In the genomic region with DNA sequence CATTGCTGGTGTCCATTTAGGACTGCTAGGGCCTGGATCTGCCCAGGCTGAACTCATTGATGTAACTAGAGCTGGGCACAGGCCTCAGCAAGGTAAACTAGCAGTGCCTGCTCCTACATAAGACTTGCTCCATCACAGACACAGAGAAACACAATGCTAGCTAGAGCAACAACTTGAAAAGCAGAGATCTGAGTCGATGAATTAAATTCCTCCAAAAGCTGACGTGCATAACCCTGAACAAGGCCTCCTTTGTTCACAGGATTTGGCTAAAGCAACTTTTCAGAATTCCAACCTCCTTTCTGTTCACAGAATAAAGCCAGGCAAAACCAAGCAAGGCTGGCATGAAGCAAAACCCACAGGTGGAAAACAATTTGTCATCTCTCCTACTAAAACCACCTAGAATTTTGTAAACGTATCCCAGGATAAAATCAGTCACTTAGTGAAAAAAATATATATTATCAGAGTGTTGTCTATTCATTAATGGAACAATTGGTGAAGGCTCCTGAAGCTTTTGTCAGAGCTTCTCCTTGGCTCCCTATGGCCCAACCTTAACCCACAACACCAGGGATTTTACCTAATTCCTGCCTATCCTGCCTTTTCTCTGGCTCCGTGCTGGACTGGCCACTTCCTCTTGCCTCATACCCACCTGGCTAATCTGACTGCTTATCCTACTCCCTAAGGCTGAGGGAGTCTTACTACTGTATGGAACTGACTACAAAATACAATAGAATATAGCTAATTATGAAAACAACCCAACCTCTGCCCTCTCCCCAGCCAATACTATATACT, we compare ENCODE assay signal across 18 cellular contexts. TPM values are rescaled to one million over a fixed set of nuclear protein-coding genes. Genes with fewer than 3 reads are reported as not detected.
DNase-seq lines count a peak whose midpoint lies in the region; ATAC-seq and TF ChIP-seq lines count a peak whose summit lies in the region.
"Had no signal": no experiment of that assay in that cellular context is flagged by ENCODE, and none has a peak within 500 bp of the region (broad histone marks: within the 10 kb centered on the region; RNA-seq: fewer than 3 reads in every experiment).

No MANE protein-coding gene starts in this region.

- H3K14ac ChIP-seq in neuronal stem cell (ENCODE audit: low read length): no peak overlapping the region

- peaks cover 0 to 60% of the 10 kb centered on the region in 2 donors for H3K36me3 ChIP-seq in neuronal stem cell (replicated peaks in 1 of 2; ENCODE audit: control insufficient read depth in 2 of 2, insufficient read depth in 2 of 2, low read length in 2 of 2)
- H3K36me3 ChIP-seq in BE2C: no peaks in the 10 kb centered on the region

- ATAC-seq in WTC11 (no peak), GM21737 (IDR thresholded peaks at IDR 0.05; ENCODE audit: unreplicated experiment) (no peak)
- ATAC-seq: activated CD4-positive, CD25-positive, alpha-beta regulatory T cell treated with anti-CD3 and anti-CD28 coated beads, Interleukin-2, amount 50 U/mL, for 24 hours; CD8-positive, alpha-beta T cell; left colon had no signal

- no CpG with 5 or more reads among the region's 4 CpGs for WGBS in neuronal stem cell (ENCODE audit: extremely low coverage in 2 of 2, insufficient read length in 2 of 2, insufficient replicate concordance in 1 of 2), 2 donors

- no peak overlapping the region for H3K23ac ChIP-seq in neuronal stem cell (ENCODE audit: low read depth, low read length, poor library complexity)

- no peak overlapping the region for H2AK5ac ChIP-seq in neuronal stem cell (ENCODE audit: low read depth, low read length)

- H3K9me3 Mint-ChIP-seq in WTC11: no peaks in the 10 kb centered on the region
- H3K9me3 Mint-ChIP-seq: CD8-positive, alpha-beta T cell; naive B cell; T-helper 1 cell treated with Interleukin-12 subunit alpha and Interleukin-12 subunit beta and Interleukin-4 antibody, amounts not matched to agents 30 μg/mL and 1 μg/mL, for 36 hours had no signal

- H4K8ac ChIP-seq in neuronal stem cell (ENCODE audit: low read depth, low read length): no peak overlapping the region

- H2BK12ac ChIP-seq in neuronal stem cell (ENCODE audit: low read length): no peak overlapping the region

- H2BK15ac ChIP-seq in neuronal stem cell (ENCODE audit: low read length): no peak overlapping the region

- no peaks in the 10 kb centered on the region for H3K36me3 Mint-ChIP-seq in WTC11
- H3K36me3 Mint-ChIP-seq: CD8-positive, alpha-beta T cell; naive B cell had no signal

- H3K4me1 Mint-ChIP-seq in WTC11: peaks cover 30% of the 10 kb centered on the region
- H3K4me1 Mint-ChIP-seq: naive B cell had no signal

- no peaks in the 10 kb centered on the region for H3K27me3 Mint-ChIP-seq in WTC11 (ENCODE audit: low read depth)

- CTCF ChIA-PET in WTC11 (lab: Charles Lee): interaction anchor here (0.6 to 1.0 kb wide), 4 partner anchors 101 to 352 kb away, joined by 3 to 4 read pairs (median 3); partner anchors contain the start of gene C3orf33

- H3K9ac ChIP-seq in neuronal stem cell (ENCODE audit: low read depth, low read length, poor library complexity): no peak overlapping the region

- peak overlapping the region; percentile 51 for H3K27ac ChIP-seq in neuronal stem cell (replicated peaks; ENCODE audit: low read length)

- POLR2A ChIA-PET in WTC11 (lab: Charles Lee): no interaction called here

- no peak overlapping the region for H3K4ac ChIP-seq in neuronal stem cell (ENCODE audit: low read length)

- H3K9me3 ChIP-seq in neuronal stem cell (replicated peaks in 1 of 2; ENCODE audit: control insufficient read depth in 2 of 2, insufficient read depth in 1 of 2, low read depth in 1 of 2, low read length in 2 of 2) (peaks cover 0 to 2% of the 10 kb centered on the region in 2 donors), BE2C (no peaks in the 10 kb centered on the region)

- H3K27me3 ChIP-seq in neuronal stem cell (ENCODE audit: control insufficient read depth in 3 of 3, insufficient read depth in 3 of 3, low read depth in 1 of 3, low read length in 3 of 3) (no peaks in the 10 kb centered on the region), BE2C (0 out of 2 replicates have a peak, but pooled peaks cover 5% of the 10 kb centered on the region)

- no peak overlapping the region for H2BK120ac ChIP-seq in neuronal stem cell (ENCODE audit: low read depth, low read length)

- H3K27ac Mint-ChIP-seq in WTC11: peak overlapping the region; percentile 82; the same call in 1 of the 2 replicates
- H3K27ac Mint-ChIP-seq: CD8-positive, alpha-beta T cell; naive B cell; T-helper 1 cell treated with Interleukin-12 subunit alpha and Interleukin-12 subunit beta and Interleukin-4 antibody, amounts not matched to agents 30 μg/mL and 1 μg/mL, for 36 hours had no signal

- H3K4me3 Mint-ChIP-seq in WTC11: no peak overlapping the region
- H3K4me3 Mint-ChIP-seq: CD8-positive, alpha-beta T cell; naive B cell; T-helper 1 cell treated with Interleukin-12 subunit alpha and Interleukin-12 subunit beta and Interleukin-4 antibody, amounts not matched to agents 30 μg/mL and 1 μg/mL, for 36 hours had no signal

- H3K4me3 ChIP-seq in AG10803 (ENCODE audit: low read length): no peak overlapping the region
- H3K4me3 ChIP-seq in neuronal stem cell (ENCODE audit: low read length in 2 of 2): no peak overlapping the region
- H3K4me3 ChIP-seq in BE2C (ENCODE audit: low read depth, low read length): no peak overlapping the region

- TF ChIP-seq CTCF in AG10803 (conservative IDR thresholded peaks at IDR 0.05; ENCODE audit: low read length) (no peak), WTC11 (IDR thresholded peaks at IDR 0.05) (no peak), BE2C (IDR thresholded peaks at IDR 0.05; ENCODE audit: low read depth, low read length) (no peak)

- H2AFZ ChIP-seq in neuronal stem cell (ENCODE audit: low read length): no peak overlapping the region

- H3K18ac ChIP-seq in neuronal stem cell (ENCODE audit: low read length): no peak overlapping the region

- H3K4me2 ChIP-seq in neuronal stem cell (ENCODE audit: insufficient read depth, low read length, poor library complexity, severe bottlenecking): no peak overlapping the region

- no peak overlapping the region for H4K91ac ChIP-seq in neuronal stem cell (ENCODE audit: low read depth, low read length, poor library complexity)

- H3K4me1 ChIP-seq in neuronal stem cell (ENCODE audit: control insufficient read depth in 2 of 2, insufficient read depth in 1 of 2, low read depth in 1 of 2, low read length in 2 of 2) (peaks cover 12 to 26% of the 10 kb centered on the region in 2 donors), BE2C (no peaks in the 10 kb centered on the region)

- DNase-seq in AG10803 (ENCODE audit: low read depth): peak; percentile 8
- no peak for DNase-seq in WTC11 (ENCODE audit: low spot score)
- DNase-seq in foreskin melanocyte: peak; percentile 82
- peak; percentile 43 for DNase-seq in neuronal stem cell (ENCODE audit: low spot score)
- no peak for DNase-seq in amniotic stem cell (lab: John Stamatoyannopoulos, UW)
- DNase-seq in BE2C: no peak
- DNase-seq in SHP77 (lab: John Stamatoyannopoulos, UW): no peak
- DNase-seq: activated CD8-positive, alpha-beta memory T cell treated with anti-CD3 and anti-CD28 coated beads, Interleukin-2, amount 50 U/mL, for 48 hours; CD8-positive, alpha-beta T cell; effector memory CD4-positive, alpha-beta T cell; left colon; naive B cell; NCI-H1417; NCI-H69 had no signal

- no peak overlapping the region for H2BK5ac ChIP-seq in neuronal stem cell (ENCODE audit: low read length)

- H3K79me1 ChIP-seq in neuronal stem cell (ENCODE audit: low read depth, low read length): no peaks in the 10 kb centered on the region

TF ChIP-seq in WTC11, 78 proteins besides CTCF, POLR2A, EP300 and RAD21 (continues in another document):
- TF ChIP-seq IRF2 (CRISPR knock-in tag; IDR thresholded peaks at IDR 0.05; ENCODE audit: borderline replicate concordance, low read depth) (no peak), ZNF121 (CRISPR knock-in tag; IDR thresholded peaks at IDR 0.05) (no peak), ZNF317 (CRISPR knock-in tag; IDR thresholded peaks at IDR 0.05; ENCODE audit: borderline replicate concordance, low read depth) (no peak), NR1H2 (CRISPR knock-in tag; IDR thresholded peaks at IDR 0.05) (no peak)
- TF ChIP-seq, protein P1, sequence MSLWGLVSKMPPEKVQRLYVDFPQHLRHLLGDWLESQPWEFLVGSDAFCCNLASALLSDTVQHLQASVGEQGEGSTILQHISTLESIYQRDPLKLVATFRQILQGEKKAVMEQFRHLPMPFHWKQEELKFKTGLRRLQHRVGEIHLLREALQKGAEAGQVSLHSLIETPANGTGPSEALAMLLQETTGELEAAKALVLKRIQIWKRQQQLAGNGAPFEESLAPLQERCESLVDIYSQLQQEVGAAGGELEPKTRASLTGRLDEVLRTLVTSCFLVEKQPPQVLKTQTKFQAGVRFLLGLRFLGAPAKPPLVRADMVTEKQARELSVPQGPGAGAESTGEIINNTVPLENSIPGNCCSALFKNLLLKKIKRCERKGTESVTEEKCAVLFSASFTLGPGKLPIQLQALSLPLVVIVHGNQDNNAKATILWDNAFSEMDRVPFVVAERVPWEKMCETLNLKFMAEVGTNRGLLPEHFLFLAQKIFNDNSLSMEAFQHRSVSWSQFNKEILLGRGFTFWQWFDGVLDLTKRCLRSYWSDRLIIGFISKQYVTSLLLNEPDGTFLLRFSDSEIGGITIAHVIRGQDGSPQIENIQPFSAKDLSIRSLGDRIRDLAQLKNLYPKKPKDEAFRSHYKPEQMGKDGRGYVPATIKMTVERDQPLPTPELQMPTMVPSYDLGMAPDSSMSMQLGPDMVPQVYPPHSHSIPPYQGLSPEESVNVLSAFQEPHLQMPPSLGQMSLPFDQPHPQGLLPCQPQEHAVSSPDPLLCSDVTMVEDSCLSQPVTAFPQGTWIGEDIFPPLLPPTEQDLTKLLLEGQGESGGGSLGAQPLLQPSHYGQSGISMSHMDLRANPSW (CRISPR knock-in tag; conservative IDR thresholded peaks at IDR 0.05; ENCODE audit: low read depth): no peak
- TF ChIP-seq, protein P2, sequence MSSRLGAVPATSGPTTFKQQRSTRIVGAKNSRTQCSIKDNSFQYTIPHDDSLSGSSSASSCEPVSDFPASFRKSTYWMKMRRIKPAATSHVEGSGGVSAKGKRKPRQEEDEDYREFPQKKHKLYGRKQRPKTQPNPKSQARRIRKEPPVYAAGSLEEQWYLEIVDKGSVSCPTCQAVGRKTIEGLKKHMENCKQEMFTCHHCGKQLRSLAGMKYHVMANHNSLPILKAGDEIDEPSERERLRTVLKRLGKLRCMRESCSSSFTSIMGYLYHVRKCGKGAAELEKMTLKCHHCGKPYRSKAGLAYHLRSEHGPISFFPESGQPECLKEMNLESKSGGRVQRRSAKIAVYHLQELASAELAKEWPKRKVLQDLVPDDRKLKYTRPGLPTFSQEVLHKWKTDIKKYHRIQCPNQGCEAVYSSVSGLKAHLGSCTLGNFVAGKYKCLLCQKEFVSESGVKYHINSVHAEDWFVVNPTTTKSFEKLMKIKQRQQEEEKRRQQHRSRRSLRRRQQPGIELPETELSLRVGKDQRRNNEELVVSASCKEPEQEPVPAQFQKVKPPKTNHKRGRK (CRISPR knock-in tag; IDR thresholded peaks at IDR 0.05; ENCODE audit: borderline replicate concordance): no peak

RNA-seq across cellular contexts. Expression of gene PLCH1, which starts 39.9 kb away (rescaled TPM):
- total RNA-seq in WTC11 (2021): 8.4 to 8.9 TPM (median 8.8 TPM) in 3 replicates
- polyA plus RNA-seq in neuronal stem cell (2013, experiment 1 of 2): 14.4 TPM
- polyA plus RNA-seq in neuronal stem cell (2013, experiment 2 of 2): 16.6 TPM
- not detected for polyA plus RNA-seq in BE2C (2012; ENCODE audit: insufficient read depth, insufficient read length, low read depth)
- total RNA-seq: CD8-positive, alpha-beta T cell; glomerular endothelial cell had no signal

Comparison
In these comparisons a context has a peak if more than half of its experiments do, and no peak if none do; other contexts are left out.
1. DNase-seq: peak in AG10803 (single experiment), foreskin melanocyte (single experiment) and neuronal stem cell (single experiment); none in WTC11 (single experiment), amniotic stem cell (single experiment), BE2C (single experiment) and SHP77 (0 of 2).